ENCODE assay signal across 19 cellular contexts in the genomic region with DNA sequence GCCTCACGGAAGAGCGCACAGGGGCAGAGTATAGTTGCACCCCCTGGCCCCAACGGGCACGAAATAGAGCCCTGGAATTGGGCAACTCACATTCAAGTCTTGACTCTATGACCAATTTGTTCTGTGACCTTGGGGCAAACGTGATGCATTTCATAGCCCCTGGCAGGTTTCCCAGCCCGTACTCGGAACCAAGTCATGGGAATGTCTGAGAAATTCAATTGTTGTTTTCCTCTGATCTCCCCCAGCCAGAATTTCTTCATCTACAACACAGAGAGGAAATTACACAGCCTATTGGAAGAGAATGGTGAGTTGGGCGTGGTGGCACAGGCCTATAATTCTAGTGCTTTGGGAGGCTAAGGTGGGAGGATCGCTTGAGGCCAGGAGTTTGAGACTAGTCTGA.
"Had no signal": no experiment of that assay in that cellular context is flagged by ENCODE, and none has a peak within 500 bp of the region (broad histone marks: within the 10 kb centered on the region; RNA-seq: fewer than 3 reads in every experiment).

No MANE protein-coding gene starts in this region.

- H3K4me1 ChIP-seq: sigmoid colon had no signal

- DNase-seq: activated B cell treated with CpG ODN at 0.5 μM for 24 hours; activated CD4-positive, alpha-beta T cell treated with anti-CD3 and anti-CD28 coated beads, Interleukin-2, amount 50 U/mL, for 1 hour; activated naive CD4-positive, alpha-beta T cell treated with anti-CD3 and anti-CD28 coated beads, Interleukin-2, amount 50 U/mL, for 16 hours; activated T-cell treated with anti-CD3 and anti-CD28 coated beads for 4 hours; amniotic stem cell; brain microvascular endothelial cell; cerebellar nuclear complex; dorsolateral prefrontal cortex; hippocampal formation; left colon; natural killer cell; nucleus accumbens; sigmoid colon; stimulated activated CD4-positive, alpha-beta T cell treated with anti-CD3 and anti-CD28 coated beads, Interleukin-12 subunit alpha, Interleukin-12 subunit beta, amount 100 ng/mL, for 4 hours; stimulated activated naive CD4-positive, alpha-beta T cell treated with Interleukin-2 at 50 U/mL for 16 hours; T-helper 2 cell had no signal

- FAIRE-seq: TTC549 had no signal

- H3K27me3 ChIP-seq: brain microvascular endothelial cell, sigmoid colon had no signal

- H3K27ac ChIP-seq: brain microvascular endothelial cell, dorsolateral prefrontal cortex, sigmoid colon, suprapubic skin had no signal

- ATAC-seq: activated T-helper 17 cell treated with anti-CD3 and anti-CD28 coated beads, Interleukin-2, amount 50 U/mL, for 72 hours; left colon; natural killer cell had no signal

- H3K36me3 ChIP-seq: brain microvascular endothelial cell, sigmoid colon, suprapubic skin had no signal

- H3K4me3 ChIP-seq: dorsolateral prefrontal cortex, sigmoid colon, suprapubic skin had no signal
